17 cellular contexts compared by ENCODE assay signal in the genomic region with DNA sequence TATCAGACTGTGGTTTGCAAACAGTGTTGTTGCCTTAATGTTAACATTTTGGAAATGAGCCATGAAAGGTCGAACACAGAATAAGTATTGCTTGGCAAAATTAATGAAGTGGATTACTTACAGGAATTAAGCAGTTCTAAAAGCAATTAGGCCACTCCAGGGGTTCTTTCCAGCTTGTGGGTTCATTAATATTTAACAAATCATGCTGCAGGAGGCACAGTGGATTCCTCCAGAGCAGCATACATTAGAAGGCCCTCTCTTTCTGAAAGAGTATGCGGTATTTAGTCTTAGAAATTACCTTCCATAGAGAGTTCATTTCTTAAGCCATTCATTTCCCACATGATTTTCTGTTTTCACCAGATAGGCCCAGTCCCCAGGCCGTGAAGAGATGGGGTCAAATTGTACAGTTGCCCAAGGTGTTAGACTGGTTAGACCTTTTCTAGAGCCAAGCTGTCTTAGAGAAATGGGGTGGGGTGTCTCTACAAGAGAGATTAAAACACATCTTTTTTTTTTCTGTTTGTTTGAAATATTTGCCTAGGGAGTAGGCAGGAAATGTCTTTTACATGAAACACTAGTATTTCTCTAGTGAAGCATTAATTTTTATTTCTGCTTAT. TPM values are rescaled to one million over a fixed set of nuclear protein-coding genes. Genes with fewer than 3 reads are reported as not detected.
DNase-seq lines count a peak whose midpoint lies in the region; ATAC-seq, FAIRE-seq and TF ChIP-seq lines count a peak whose summit lies in the region.
"Had no signal": no experiment of that assay in that cellular context is flagged by ENCODE, and none has a peak within 500 bp of the region (broad histone marks: within the 10 kb centered on the region; RNA-seq: fewer than 3 reads in every experiment).

No MANE protein-coding gene starts in this region.

- no peak overlapping the region for H2AFZ ChIP-seq in OCI-LY1 (ENCODE audit: low read length)

- H3K4me1 ChIP-seq in OCI-LY1 (ENCODE audit: insufficient read depth, low read length, severe bottlenecking) = peaks cover 49% of the 10 kb centered on the region
- H3K4me1 ChIP-seq in pancreas = peaks cover 0 to 7% (median 6%) of the 10 kb centered on the region in 3 donors

- no peak overlapping the region for H3K9ac ChIP-seq in OCI-LY1 (ENCODE audit: low read length)

- TF ChIP-seq CTCF in OCI-LY1 (IDR thresholded peaks at IDR 0.05; ENCODE audit: low read length) (no peak), pancreas (IDR thresholded peaks at IDR 0.05) (no peak)

- H3K79me2 ChIP-seq in OCI-LY1 (ENCODE audit: insufficient read depth, low read length) = no peaks in the 10 kb centered on the region

- no peak overlapping the region for H3K27ac Mint-ChIP-seq in activated naive CD4-positive, alpha-beta T cell treated with anti-CD3 and anti-CD28 coated beads, Interleukin-2, amount 50 U/mL, for 72 hours
- H3K27ac Mint-ChIP-seq: T-helper 1 cell treated with Interleukin-12 subunit alpha and Interleukin-12 subunit beta and Interleukin-4 antibody, amounts not matched to agents 30 μg/mL and 1 μg/mL, for 36 hours had no signal

- H3F3A ChIP-seq in OCI-LY1 (ENCODE audit: insufficient read depth, low read length) = no peaks in the 10 kb centered on the region

- no peaks in the 10 kb centered on the region for H3K9me3 Mint-ChIP-seq in activated naive CD4-positive, alpha-beta T cell treated with anti-CD3 and anti-CD28 coated beads, Interleukin-2, amount 50 U/mL, for 72 hours
- H3K9me3 Mint-ChIP-seq: T-helper 1 cell treated with Interleukin-12 subunit alpha and Interleukin-12 subunit beta and Interleukin-4 antibody, amounts not matched to agents 30 μg/mL and 1 μg/mL, for 36 hours had no signal

- no peaks in the 10 kb centered on the region for H3K9me2 ChIP-seq in OCI-LY1 (ENCODE audit: low read depth, low read length)

- H3K27ac ChIP-seq in OCI-LY1 (ENCODE audit: low read depth, low read length, poor library complexity, severe bottlenecking) (peak overlapping the region; percentile 58), pancreas (peak overlapping the region in 2 of 4 donors; percentile 30 to 61)
- H3K27ac ChIP-seq: ovary had no signal

- intact Hi-C loops in pancreas (cut with DNase I) = loop anchor here in 1 of 3 donors (10.0 kb wide), 1 partner anchor 227 kb away; no protein-coding TSS in a partner anchor

- peak; percentile 42 for DNase-seq in DMS53 treated with DMSO at 0.1 percent for 48 hours (lab: John Stamatoyannopoulos, UW; ENCODE audit: unreplicated experiment)
- peak; percentile 53 for DNase-seq in glomerular visceral epithelial cell (ENCODE audit: extremely low spot score)
- DNase-seq in pancreas = no peak
- no peak for DNase-seq in activated naive CD4-positive, alpha-beta T cell treated with anti-CD3 and anti-CD28 coated beads, Interleukin-2, amount 50 U/mL, for 72 hours (ENCODE audit: low spot score in 2 of 2)
- DNase-seq in NCI-H1436 (lab: John Stamatoyannopoulos, UW) = no peak
- no peak for DNase-seq in NCI-H2081 treated with DMSO at 0.1 percent for 48 hours (lab: John Stamatoyannopoulos, UW)
- DNase-seq in HEK293T (ENCODE audit: extremely low spot score) = no peak
- DNase-seq: activated CD4-positive, alpha-beta T cell treated with anti-CD3 and anti-CD28 coated beads, Interleukin-2, amount 50 U/mL, for 1 hour; activated effector memory CD4-positive, alpha-beta T cell treated with Interleukin-2 at 50 U/mL for 16 hours; left cardiac atrium; NCI-H1930; ovary had no signal

- no peaks in the 10 kb centered on the region for H3K36me3 Mint-ChIP-seq in activated naive CD4-positive, alpha-beta T cell treated with anti-CD3 and anti-CD28 coated beads, Interleukin-2, amount 50 U/mL, for 72 hours

- H4K20me1 ChIP-seq in OCI-LY1 (ENCODE audit: insufficient read depth, low read length) = no peaks in the 10 kb centered on the region

- H3K36me3 ChIP-seq in OCI-LY1 (ENCODE audit: insufficient read depth, low read length) (no peaks in the 10 kb centered on the region), pancreas (no peaks in the 10 kb centered on the region)
- H3K36me3 ChIP-seq: ovary had no signal

- peak overlapping the region; percentile 16 for H3K4me2 ChIP-seq in OCI-LY1 (ENCODE audit: low read length)

- 15 to 21% methylated on average over 3 of the region's 3 CpGs for WGBS in pancreas, 2 donors

- CTCF ChIA-PET in HEK293T (lab: Yijun Ruan, JAX) = interaction anchor here (0.6 kb wide), 1 partner anchor 211 kb away, joined by 4 read pairs; no protein-coding TSS in a partner anchor

- no peak for FAIRE-seq in pancreas (lab: Jason Lieb, UNC)
- FAIRE-seq: GM12892 had no signal

- ATAC-seq in pancreas = peak; percentile 46 to 87 (median 74)
- ATAC-seq in activated naive CD4-positive, alpha-beta T cell treated with anti-CD3 and anti-CD28 coated beads, Interleukin-2, amount 50 U/mL, for 72 hours = no peak
- ATAC-seq: left cardiac atrium had no signal

- H3K9me3 ChIP-seq in OCI-LY1 (ENCODE audit: low read length) (0 out of 2 replicates have a peak, but pooled peaks cover under 1% of the 10 kb centered on the region), pancreas (no peaks in the 10 kb centered on the region)
- H3K9me3 ChIP-seq: ovary had no signal

- H3K4me3 ChIP-seq in OCI-LY1 (ENCODE audit: low read depth, low read length, poor library complexity, severe bottlenecking) (no peak overlapping the region), pancreas (no peak overlapping the region)
- H3K4me3 ChIP-seq: ovary had no signal

- no peaks in the 10 kb centered on the region for H3K27me3 ChIP-seq in OCI-LY1 (ENCODE audit: insufficient read depth, low read length)
- no peaks in the 10 kb centered on the region for H3K27me3 ChIP-seq in pancreas
- H3K27me3 ChIP-seq: ovary had no signal

- POLR2A ChIA-PET in HEK293T (lab: Yijun Ruan, JAX) = no interaction called here

TF ChIP-seq in HEK293T, 16 proteins besides CTCF, POLR2A, EP300 and RAD21:
- TF ChIP-seq CTBP1 (IDR thresholded peaks at IDR 0.05; ENCODE audit: borderline replicate concordance) (no peak), ZNF384 (IDR thresholded peaks at IDR 0.05) (no peak), BHLHE40 (IDR thresholded peaks at IDR 0.05; ENCODE audit: borderline replicate concordance) (no peak), LEF1 (IDR thresholded peaks at IDR 0.05; ENCODE audit: borderline replicate concordance) (no peak), TARDBP (IDR thresholded peaks at IDR 0.05) (no peak), FOXM1 (IDR thresholded peaks at IDR 0.05; ENCODE audit: borderline replicate concordance) (no peak), FOXA1 (IDR thresholded peaks at IDR 0.05) (no peak), FOXK2 (IDR thresholded peaks at IDR 0.05) (no peak), PKNOX1 (IDR thresholded peaks at IDR 0.05) (no peak), HDGF (IDR thresholded peaks at IDR 0.05; ENCODE audit: borderline replicate concordance) (no peak), SP1 (IDR thresholded peaks at IDR 0.05) (no peak), ELF4 (IDR thresholded peaks at IDR 0.05) (no peak), L3MBTL2 (conservative IDR thresholded peaks at IDR 0.05) (no peak), NFRKB (IDR thresholded peaks at IDR 0.05) (no peak), SUZ12 (IDR thresholded peaks at IDR 0.05) (no peak), ARNT (IDR thresholded peaks at IDR 0.05) (no peak)
TF ChIP-seq in HEK293T: peak in this region for 0.

RNA-seq across cellular contexts. Expression of gene AGR3, which starts 40.0 kb away (rescaled TPM):
- 1 to 10 TPM in 5 of 6 donors, under 1 TPM in 1; 0.83 to 7.8 (median 3.4) TPM for total RNA-seq in pancreas
- 10 to 100 TPM in 1 of 2 donors, 1 to 10 TPM in 1; 5.6 to 19.2 TPM for polyA plus RNA-seq in pancreas
- not detected for total RNA-seq in activated naive CD4-positive, alpha-beta T cell treated with anti-CD3 and anti-CD28 coated beads, Interleukin-2, amount 50 U/mL, for 72 hours
- total RNA-seq: H4, HT1080, left cardiac atrium had no signal

Comparison
In these comparisons a context has a peak if more than half of its experiments do, and no peak if none do; other contexts are left out.
1. DNase-seq: peak in DMS53 treated with DMSO at 0.1 percent for 48 hours (single experiment) and glomerular visceral epithelial cell (single experiment); none in pancreas (0 of 6), activated naive CD4-positive, alpha-beta T cell treated with anti-CD3 and anti-CD28 coated beads, Interleukin-2, amount 50 U/mL, for 72 hours (0 of 2), NCI-H1436 (single experiment), NCI-H2081 treated with DMSO at 0.1 percent for 48 hours (single experiment) and HEK293T (single experiment).
2. ATAC-seq: peak in pancreas (4 of 4); none in activated naive CD4-positive, alpha-beta T cell treated with anti-CD3 and anti-CD28 coated beads, Interleukin-2, amount 50 U/mL, for 72 hours (0 of 2).